Comparison of ENCODE assay signal across 20 cellular contexts in genomic region chr9:6838158-6838557, GRCh38.
DNase-seq lines count a peak whose midpoint lies in the region; ATAC-seq and TF ChIP-seq lines count a peak whose summit lies in the region.
"Had no signal": no experiment of that assay in that cellular context is flagged by ENCODE, and none has a peak within 500 bp of the region (broad histone marks: within the 10 kb centered on the region; RNA-seq: fewer than 3 reads in every experiment).

No MANE protein-coding gene starts in this region.

- peak; percentile 62 for DNase-seq in SK-MEL-5 (ENCODE audit: low read depth, low spot score)
- peak; percentile 4 for DNase-seq in astrocyte of the hippocampus (ENCODE audit: low read depth, low spot score)
- DNase-seq in fibroblast of mammary gland (ENCODE audit: low read depth): peak; percentile 9
- no peak for DNase-seq in nephron progenitor cell
- DNase-seq in sigmoid colon: no peak
- no peak for DNase-seq in KBM-7
- no peak for DNase-seq in adrenal gland
- DNase-seq: CD4-positive, alpha-beta memory T cell; COR-L47; DMS153; DMS79 treated with DMSO at 0.1 percent for 48 hours; EL; GDM1; HCEC 1CT; HFFc6; IMR-90 had no signal

- peaks cover 5% of the 10 kb centered on the region for H3K27me3 Mint-ChIP-seq in nephron progenitor cell (ENCODE audit: low read depth, poor library complexity)
- no peaks in the 10 kb centered on the region for H3K27me3 Mint-ChIP-seq in activated T-helper 17 cell treated with anti-CD3 and anti-CD28 coated beads, Interleukin-2, amount 50 U/mL, for 72 hours
- H3K27me3 Mint-ChIP-seq: B cell; CD4-positive, alpha-beta memory T cell had no signal

- no peak for ATAC-seq in activated T-helper 17 cell treated with anti-CD3 and anti-CD28 coated beads, Interleukin-2, amount 50 U/mL, for 72 hours (replicated peaks)

- H3K9me3 ChIP-seq in sigmoid colon: no peaks in the 10 kb centered on the region
- H3K9me3 ChIP-seq in adrenal gland (replicated peaks in 1 of 3): no peaks in the 10 kb centered on the region

- TF ChIP-seq POLR2A in sigmoid colon (IDR thresholded peaks at IDR 0.05): no peak
- no peak for TF ChIP-seq POLR2A in adrenal gland (IDR thresholded peaks at IDR 0.05)

- H3K36me3 ChIP-seq in sigmoid colon (peaks cover 0 to 8% (median 7%) of the 10 kb centered on the region in 4 donors), adrenal gland (replicated peaks in 1 of 2) (no peaks in the 10 kb centered on the region)

- intact Hi-C loops in sigmoid colon (cut with DNase I): no loop called here
- intact Hi-C loops in adrenal gland (cut with DNase I): no loop called here

- H3K4me3 ChIP-seq in fibroblast of mammary gland (ENCODE audit: control insufficient read depth, low read depth, low read length): no peak overlapping the region
- H3K4me3 ChIP-seq in sigmoid colon: no peak overlapping the region
- no peak overlapping the region for H3K4me3 ChIP-seq in adrenal gland

- no peak overlapping the region for H3K27ac ChIP-seq in sigmoid colon
- no peak overlapping the region for H3K27ac ChIP-seq in adrenal gland
- H3K27ac ChIP-seq: C4-2B, HL-60 had no signal

- H3K9me3 Mint-ChIP-seq in nephron progenitor cell: no peaks in the 10 kb centered on the region
- H3K9me3 Mint-ChIP-seq in activated T-helper 17 cell treated with anti-CD3 and anti-CD28 coated beads, Interleukin-2, amount 50 U/mL, for 72 hours: peaks cover 4% of the 10 kb centered on the region
- H3K9me3 Mint-ChIP-seq: HFFc6 had no signal

- WGBS in sigmoid colon, 2 donors: 75 to 92% methylated on average over 6 of the region's 6 CpGs
- WGBS in adrenal gland, 4 donors: 58 to 63% (median 61%) methylated on average over 6 of the region's 6 CpGs

- in situ Hi-C loops in SK-MEL-5 (cut with HindIII; ENCODE audit: low pct_unique_long_range_greater_than_20kb, low sequenced_read_pairs): no loop called here
- in situ Hi-C loops in KBM-7 (cut with MboI; ENCODE audit: low pct_unique_long_range_greater_than_20kb, low sequenced_read_pairs): no loop called here

- no peaks in the 10 kb centered on the region for H3K27me3 ChIP-seq in sigmoid colon
- H3K27me3 ChIP-seq in adrenal gland: no peaks in the 10 kb centered on the region

- peaks cover 5% of the 10 kb centered on the region for H3K4me1 Mint-ChIP-seq in nephron progenitor cell
- peaks cover 13% of the 10 kb centered on the region for H3K4me1 Mint-ChIP-seq in activated T-helper 17 cell treated with anti-CD3 and anti-CD28 coated beads, Interleukin-2, amount 50 U/mL, for 72 hours

- H3K4me3 Mint-ChIP-seq in nephron progenitor cell: no peak overlapping the region
- no peak overlapping the region for H3K4me3 Mint-ChIP-seq in activated T-helper 17 cell treated with anti-CD3 and anti-CD28 coated beads, Interleukin-2, amount 50 U/mL, for 72 hours
- H3K4me3 Mint-ChIP-seq: B cell; CD4-positive, alpha-beta memory T cell; HFFc6 had no signal

- TF ChIP-seq CTCF in fibroblast of mammary gland (conservative IDR thresholded peaks at IDR 0.05; ENCODE audit: control insufficient read depth, insufficient read depth, low read depth, low read length) (no peak), nephron progenitor cell (IDR thresholded peaks at IDR 0.05) (no peak), sigmoid colon (IDR thresholded peaks at IDR 0.05) (no peak), adrenal gland (IDR thresholded peaks at IDR 0.05) (no peak)

- H3K4me1 ChIP-seq in sigmoid colon (no peaks in the 10 kb centered on the region), adrenal gland (replicated peaks in 1 of 2) (no peaks in the 10 kb centered on the region)

- TF ChIP-seq EP300 in sigmoid colon (IDR thresholded peaks at IDR 0.05): no peak

- peak overlapping the region; percentile 46 for H3K27ac Mint-ChIP-seq in nephron progenitor cell
- no peak overlapping the region for H3K27ac Mint-ChIP-seq in activated T-helper 17 cell treated with anti-CD3 and anti-CD28 coated beads, Interleukin-2, amount 50 U/mL, for 72 hours
- H3K27ac Mint-ChIP-seq: B cell; CD4-positive, alpha-beta memory T cell; HFFc6 had no signal

- peaks cover 22% of the 10 kb centered on the region for H3K36me3 Mint-ChIP-seq in nephron progenitor cell (ENCODE audit: low read depth)
- H3K36me3 Mint-ChIP-seq in activated T-helper 17 cell treated with anti-CD3 and anti-CD28 coated beads, Interleukin-2, amount 50 U/mL, for 72 hours (ENCODE audit: low read depth): peaks cover 58% of the 10 kb centered on the region

Comparison
In these comparisons a context has a peak if more than half of its experiments do, and no peak if none do; other contexts are left out.
1. DNase-seq: peak in SK-MEL-5 (single experiment), astrocyte of the hippocampus (single experiment) and fibroblast of mammary gland (single experiment); none in nephron progenitor cell (single experiment), sigmoid colon (single experiment), KBM-7 (single experiment) and adrenal gland (0 of 7).